In genomic region chr7:7566651-7567611, GRCh38 we compare ENCODE assay signal across 8 cellular contexts. TPM values are rescaled to one million over a fixed set of nuclear protein-coding genes. Genes with fewer than 3 reads are reported as not detected.
A peak's percentile ranks its signal among the peaks of the same experiment; 100 is the strongest.
DNase-seq lines count a peak whose midpoint lies in the region; ATAC-seq and TF ChIP-seq lines count a peak whose summit lies in the region.

Gene MIOS, plus strand, starts transcription at chr7:7566884. Its CDS starts 5,592 bp downstream, at chr7:7572476.

- TF ChIP-seq POLR2A in suprapubic skin (IDR thresholded peaks at IDR 0.05), result peak; percentile 36 to 72

- H3K4me3 ChIP-seq in suprapubic skin, result peak within 1 kb of the TSS; percentile 79

- TF ChIP-seq EP300 in suprapubic skin (IDR thresholded peaks at IDR 0.05), result no peak

- H3K27me3 ChIP-seq in suprapubic skin, result no peaks in the 10 kb centered on the region

- H3K36me3 ChIP-seq in suprapubic skin, result no peaks in the 10 kb centered on the region

- in situ Hi-C loops in KBM-7 (cut with MboI; ENCODE audit: low pct_unique_long_range_greater_than_20kb, low sequenced_read_pairs), result no loop called here

- H3K4me1 ChIP-seq in suprapubic skin, result peaks cover 70% of the 10 kb centered on the region

- no peak for TF ChIP-seq CTCF in suprapubic skin (IDR thresholded peaks at IDR 0.05)

- under 1% methylated on average over 54 of the region's 96 CpGs for WGBS in suprapubic skin

- ATAC-seq in GM21723 (IDR thresholded peaks at IDR 0.05; ENCODE audit: unreplicated experiment), result peak; percentile 73
- ATAC-seq in SK-N-SH treated with all-trans-retinoic acid at 6 μM for 48 hours, result peak; percentile 93

- H3K27ac ChIP-seq in suprapubic skin, result peak within 1 kb of the TSS; percentile 97

- DNase-seq in ELF-1 (ENCODE audit: low read depth, low spot score) (peak; percentile 83), KBM-7 (peak; percentile 80), germinal center (ENCODE audit: low spot score) (peak; percentile 94), occipital lobe (lab: John Stamatoyannopoulos, UW) (peak; percentile 75), suprapubic skin (ENCODE audit: low spot score in 2 of 2) (peak; percentile 87)
- peak; percentile 82 for DNase-seq in activated naive CD4-positive, alpha-beta T cell treated with anti-CD3 and anti-CD28 coated beads, Interleukin-2, amount 50 U/mL, for 16 hours

- no peaks in the 10 kb centered on the region for H3K9me3 ChIP-seq in suprapubic skin

TF ChIP-seq in SK-N-SH treated with all-trans-retinoic acid at 6 μM for 48 hours, 23 proteins besides CTCF, POLR2A, EP300 and RAD21:
- TF ChIP-seq TOX (CRISPR knock-in tag; IDR thresholded peaks at IDR 0.05; ENCODE audit: borderline replicate concordance) (no peak), ISL1 (CRISPR knock-in tag; IDR thresholded peaks at IDR 0.05) (no peak), TCF4 (CRISPR knock-in tag; IDR thresholded peaks at IDR 0.05; ENCODE audit: borderline replicate concordance) (no peak), GLIS3 (CRISPR knock-in tag; IDR thresholded peaks at IDR 0.05) (no peak), ZNF8 (CRISPR knock-in tag; IDR thresholded peaks at IDR 0.05) (no peak), BACH2 (CRISPR knock-in tag; IDR thresholded peaks at IDR 0.05; ENCODE audit: borderline replicate concordance) (no peak), ZFP3 (CRISPR knock-in tag; IDR thresholded peaks at IDR 0.05) (peak; percentile 74; the same call in 1 of the 2 replicates), SNAI2 (CRISPR knock-in tag; IDR thresholded peaks at IDR 0.05) (no peak), ZC3H10 (CRISPR knock-in tag; IDR thresholded peaks at IDR 0.05) (no peak), ESRRG (CRISPR knock-in tag; IDR thresholded peaks at IDR 0.05) (no peak), CSDC2 (CRISPR knock-in tag; IDR thresholded peaks at IDR 0.05) (peak; percentile 47; the same call in 1 of the 2 replicates), ZNF565 (CRISPR knock-in tag; conservative IDR thresholded peaks at IDR 0.05; ENCODE audit: low read depth) (no peak), ZNF70 (CRISPR knock-in tag; IDR thresholded peaks at IDR 0.05) (no peak), RARB (CRISPR knock-in tag; IDR thresholded peaks at IDR 0.05) (no peak), CREB5 (CRISPR knock-in tag; IDR thresholded peaks at IDR 0.05; ENCODE audit: low read depth) (no peak), PPARA (CRISPR knock-in tag; IDR thresholded peaks at IDR 0.05; ENCODE audit: borderline replicate concordance) (no peak), ZFP30 (CRISPR knock-in tag; IDR thresholded peaks at IDR 0.05) (no peak), ARNTL (CRISPR knock-in tag; IDR thresholded peaks at IDR 0.05; ENCODE audit: borderline replicate concordance, low read depth) (no peak), OSR1 (CRISPR knock-in tag; IDR thresholded peaks at IDR 0.05) (no peak)
- TF ChIP-seq, protein P1, sequence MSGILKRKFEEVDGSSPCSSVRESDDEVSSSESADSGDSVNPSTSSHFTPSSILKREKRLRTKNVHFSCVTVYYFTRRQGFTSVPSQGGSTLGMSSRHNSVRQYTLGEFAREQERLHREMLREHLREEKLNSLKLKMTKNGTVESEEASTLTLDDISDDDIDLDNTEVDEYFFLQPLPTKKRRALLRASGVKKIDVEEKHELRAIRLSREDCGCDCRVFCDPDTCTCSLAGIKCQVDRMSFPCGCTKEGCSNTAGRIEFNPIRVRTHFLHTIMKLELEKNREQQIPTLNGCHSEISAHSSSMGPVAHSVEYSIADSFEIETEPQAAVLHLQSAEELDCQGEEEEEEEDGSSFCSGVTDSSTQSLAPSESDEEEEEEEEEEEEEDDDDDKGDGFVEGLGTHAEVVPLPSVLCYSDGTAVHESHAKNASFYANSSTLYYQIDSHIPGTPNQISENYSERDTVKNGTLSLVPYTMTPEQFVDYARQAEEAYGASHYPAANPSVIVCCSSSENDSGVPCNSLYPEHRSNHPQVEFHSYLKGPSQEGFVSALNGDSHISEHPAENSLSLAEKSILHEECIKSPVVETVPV (CRISPR knock-in tag; IDR thresholded peaks at IDR 0.05), result no peak
- TF ChIP-seq, protein P2, sequence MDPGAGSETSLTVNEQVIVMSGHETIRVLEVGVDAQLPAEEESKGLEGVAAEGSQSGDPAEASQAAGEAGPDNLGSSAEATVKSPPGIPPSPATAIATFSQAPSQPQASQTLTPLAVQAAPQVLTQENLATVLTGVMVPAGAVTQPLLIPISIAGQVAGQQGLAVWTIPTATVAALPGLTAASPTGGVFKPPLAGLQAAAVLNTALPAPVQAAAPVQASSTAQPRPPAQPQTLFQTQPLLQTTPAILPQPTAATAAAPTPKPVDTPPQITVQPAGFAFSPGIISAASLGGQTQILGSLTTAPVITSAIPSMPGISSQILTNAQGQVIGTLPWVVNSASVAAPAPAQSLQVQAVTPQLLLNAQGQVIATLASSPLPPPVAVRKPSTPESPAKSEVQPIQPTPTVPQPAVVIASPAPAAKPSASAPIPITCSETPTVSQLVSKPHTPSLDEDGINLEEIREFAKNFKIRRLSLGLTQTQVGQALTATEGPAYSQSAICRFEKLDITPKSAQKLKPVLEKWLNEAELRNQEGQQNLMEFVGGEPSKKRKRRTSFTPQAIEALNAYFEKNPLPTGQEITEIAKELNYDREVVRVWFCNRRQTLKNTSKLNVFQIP (CRISPR knock-in tag; IDR thresholded peaks at IDR 0.05; ENCODE audit: borderline replicate concordance, low read depth), result no peak
- TF ChIP-seq, protein P3, sequence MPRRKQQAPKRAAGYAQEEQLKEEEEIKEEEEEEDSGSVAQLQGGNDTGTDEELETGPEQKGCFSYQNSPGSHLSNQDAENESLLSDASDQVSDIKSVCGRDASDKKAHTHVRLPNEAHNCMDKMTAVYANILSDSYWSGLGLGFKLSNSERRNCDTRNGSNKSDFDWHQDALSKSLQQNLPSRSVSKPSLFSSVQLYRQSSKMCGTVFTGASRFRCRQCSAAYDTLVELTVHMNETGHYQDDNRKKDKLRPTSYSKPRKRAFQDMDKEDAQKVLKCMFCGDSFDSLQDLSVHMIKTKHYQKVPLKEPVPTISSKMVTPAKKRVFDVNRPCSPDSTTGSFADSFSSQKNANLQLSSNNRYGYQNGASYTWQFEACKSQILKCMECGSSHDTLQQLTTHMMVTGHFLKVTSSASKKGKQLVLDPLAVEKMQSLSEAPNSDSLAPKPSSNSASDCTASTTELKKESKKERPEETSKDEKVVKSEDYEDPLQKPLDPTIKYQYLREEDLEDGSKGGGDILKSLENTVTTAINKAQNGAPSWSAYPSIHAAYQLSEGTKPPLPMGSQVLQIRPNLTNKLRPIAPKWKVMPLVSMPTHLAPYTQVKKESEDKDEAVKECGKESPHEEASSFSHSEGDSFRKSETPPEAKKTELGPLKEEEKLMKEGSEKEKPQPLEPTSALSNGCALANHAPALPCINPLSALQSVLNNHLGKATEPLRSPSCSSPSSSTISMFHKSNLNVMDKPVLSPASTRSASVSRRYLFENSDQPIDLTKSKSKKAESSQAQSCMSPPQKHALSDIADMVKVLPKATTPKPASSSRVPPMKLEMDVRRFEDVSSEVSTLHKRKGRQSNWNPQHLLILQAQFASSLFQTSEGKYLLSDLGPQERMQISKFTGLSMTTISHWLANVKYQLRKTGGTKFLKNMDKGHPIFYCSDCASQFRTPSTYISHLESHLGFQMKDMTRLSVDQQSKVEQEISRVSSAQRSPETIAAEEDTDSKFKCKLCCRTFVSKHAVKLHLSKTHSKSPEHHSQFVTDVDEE (CRISPR knock-in tag; IDR thresholded peaks at IDR 0.05), result peak; percentile 85
- TF ChIP-seq, protein P4, sequence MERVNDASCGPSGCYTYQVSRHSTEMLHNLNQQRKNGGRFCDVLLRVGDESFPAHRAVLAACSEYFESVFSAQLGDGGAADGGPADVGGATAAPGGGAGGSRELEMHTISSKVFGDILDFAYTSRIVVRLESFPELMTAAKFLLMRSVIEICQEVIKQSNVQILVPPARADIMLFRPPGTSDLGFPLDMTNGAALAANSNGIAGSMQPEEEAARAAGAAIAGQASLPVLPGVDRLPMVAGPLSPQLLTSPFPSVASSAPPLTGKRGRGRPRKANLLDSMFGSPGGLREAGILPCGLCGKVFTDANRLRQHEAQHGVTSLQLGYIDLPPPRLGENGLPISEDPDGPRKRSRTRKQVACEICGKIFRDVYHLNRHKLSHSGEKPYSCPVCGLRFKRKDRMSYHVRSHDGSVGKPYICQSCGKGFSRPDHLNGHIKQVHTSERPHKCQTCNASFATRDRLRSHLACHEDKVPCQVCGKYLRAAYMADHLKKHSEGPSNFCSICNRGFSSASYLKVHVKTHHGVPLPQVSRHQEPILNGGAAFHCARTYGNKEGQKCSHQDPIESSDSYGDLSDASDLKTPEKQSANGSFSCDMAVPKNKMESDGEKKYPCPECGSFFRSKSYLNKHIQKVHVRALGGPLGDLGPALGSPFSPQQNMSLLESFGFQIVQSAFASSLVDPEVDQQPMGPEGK (CRISPR knock-in tag; IDR thresholded peaks at IDR 0.05; ENCODE audit: borderline replicate concordance), result no peak

RNA-seq across cellular contexts. Expression of gene MIOS, which starts in this region (rescaled TPM):
- total RNA-seq in occipital lobe (86.4 TPM), suprapubic skin (10 to 100 TPM; 45.1 to 65.8 (median 55.7) TPM)

Comparison
In these comparisons a context has a peak if more than half of its experiments do, and no peak if none do; other contexts are left out.
1. Peak in every context shown above with its lines: DNase-seq, ATAC-seq, H3K4me3 ChIP-seq and H3K27ac ChIP-seq.